8 cellular contexts compared by ENCODE assay signal in genomic region chr5:53110156-53110555, GRCh38. TPM values are rescaled to one million over a fixed set of nuclear protein-coding genes. Genes with fewer than 3 reads are reported as not detected.
A peak's percentile ranks its signal among the peaks of the same experiment; 100 is the strongest.
DNase-seq lines count a peak whose midpoint lies in the region; ATAC-seq and TF ChIP-seq lines count a peak whose summit lies in the region.

No MANE protein-coding gene starts in this region.

- peak overlapping the region; percentile 75 for H3K27ac ChIP-seq in C4-2B
- H3K27ac ChIP-seq in ectodermal cell (ENCODE audit: insufficient read depth, low read depth, low read length, poor library complexity, severe bottlenecking), result no peak overlapping the region

- peak overlapping the region; percentile 71 for H3K4me3 ChIP-seq in MG63
- H3K4me3 ChIP-seq in ectodermal cell (ENCODE audit: insufficient read depth, low read depth, low read length), result peak overlapping the region; percentile 76

- H3K36me3 ChIP-seq in MG63 (peaks cover 10% of the 10 kb centered on the region), ectodermal cell (ENCODE audit: control insufficient read depth, insufficient read depth, low read length) (no peaks in the 10 kb centered on the region)

- WGBS in ectodermal cell, 2 experiments, result 30 to 36% methylated on average over 6 of the region's 6 CpGs

- peaks cover 21% of the 10 kb centered on the region for H3K4me1 Mint-ChIP-seq in nephron

- H3K4me3 Mint-ChIP-seq in nephron, result peak overlapping the region; percentile 94 to 96 (median 95)

- H3K27ac Mint-ChIP-seq in nephron, result peak overlapping the region; percentile 90 to 94 (median 92)

- H3K27me3 ChIP-seq in MG63 (no peaks in the 10 kb centered on the region), ectodermal cell (ENCODE audit: control insufficient read depth, insufficient read depth, low read length, poor library complexity, severe bottlenecking) (peaks cover 9% of the 10 kb centered on the region)

- H3K9me3 ChIP-seq in MG63 (no peaks in the 10 kb centered on the region), ectodermal cell (ENCODE audit: control insufficient read depth, low read length) (no peaks in the 10 kb centered on the region)

- DNase-seq in MG63 (no peak), DMS153 treated with DMSO at 0.1 percent for 48 hours (lab: John Stamatoyannopoulos, UW; ENCODE audit: unreplicated experiment) (no peak), H4 (ENCODE audit: low spot score) (no peak), SK-N-DZ (ENCODE audit: low spot score) (no peak)

- TF ChIP-seq CTCF in C4-2B (conservative IDR thresholded peaks at IDR 0.05) (no peak), nephron (IDR thresholded peaks at IDR 0.05; ENCODE audit: unreplicated experiment in 3 of 3) (no peak)

- H3K36me3 Mint-ChIP-seq in nephron (ENCODE audit: low read depth), result peaks cover 24% of the 10 kb centered on the region

- H3K4me1 ChIP-seq in ectodermal cell (ENCODE audit: control insufficient read depth, insufficient read depth, low read length), result peaks cover 5% of the 10 kb centered on the region

- ATAC-seq in GM21381 (IDR thresholded peaks at IDR 0.05; ENCODE audit: unreplicated experiment), result peak; percentile 7

- no peaks in the 10 kb centered on the region for H3K27me3 Mint-ChIP-seq in nephron (ENCODE audit: low read depth)

- no peaks in the 10 kb centered on the region for H3K9me3 Mint-ChIP-seq in nephron

RNA-seq across cellular contexts. Expression of gene MOCS2, which starts 0.6 kb away (rescaled TPM):
- total RNA-seq in MG63 (2014; rRNA removed; shearing (Covaris generic); ENCODE audit: low replicate concordance), result 98.3 and 115 TPM in 2 replicates
- polyA plus RNA-seq in ectodermal cell (2013, experiment 1 of 4), result 40.1 TPM
- 35.6 TPM for polyA plus RNA-seq in ectodermal cell (2013, experiment 2 of 4)
- 26.4 TPM for polyA plus RNA-seq in ectodermal cell (2013, experiment 3 of 4)
- polyA plus RNA-seq in ectodermal cell (2013, experiment 4 of 4), result 30.8 TPM
- 88.9 and 103 TPM in 2 replicates for total RNA-seq in H4 (2014; rRNA removed; shearing (Covaris generic))
- polyA plus RNA-seq in SK-N-DZ (2014; cell fraction: cytosol; rRNA removed), result 31.1 and 34.1 TPM in 2 replicates
- polyA plus RNA-seq in SK-N-DZ (2014; cell fraction: nucleus; rRNA removed), result 19.2 and 20.7 TPM in 2 replicates
